In genomic region chr3:88954853-88955252, GRCh38 we compare ENCODE assay signal across 7 cellular contexts.
"Had no signal": no experiment of that assay in that cellular context is flagged by ENCODE, and none has a peak within 500 bp of the region (broad histone marks: within the 10 kb centered on the region; RNA-seq: fewer than 3 reads in every experiment).

No MANE protein-coding gene starts in this region.

- H3K9ac ChIP-seq: GM23248 had no signal

- H3K36me3 ChIP-seq: HAP-1 had no signal

- H3K27ac ChIP-seq: GM23248 had no signal

- H2AFZ ChIP-seq: GM23248 had no signal

- H3K4me3 ChIP-seq: GM23248, HAP-1 had no signal

- DNase-seq: GM23248, GOT3, H7, HFFc6, KBM-7 had no signal

- H3K9me3 ChIP-seq: HAP-1 had no signal

- ATAC-seq: HCT116 had no signal
